ENCODE assay signal across 8 cellular contexts in genomic region chr6:29887819-29888581, GRCh38. TPM values are rescaled to one million over a fixed set of nuclear protein-coding genes. Genes with fewer than 3 reads are reported as not detected.
DNase-seq lines count a peak whose midpoint lies in the region; ATAC-seq and TF ChIP-seq lines count a peak whose summit lies in the region.

No MANE protein-coding gene starts in this region.

- H3K4me3 ChIP-seq in HUES48 (ENCODE audit: low read depth, low read length): peak overlapping the region; percentile 64
- H3K4me3 ChIP-seq in lower leg skin (ENCODE audit: low read depth, poor library complexity, severe bottlenecking): peak overlapping the region; percentile 12

- H3K9ac ChIP-seq in HUES48 (ENCODE audit: low read depth, low read length): no peak overlapping the region

- peaks cover 7% of the 10 kb centered on the region for H3K36me3 Mint-ChIP-seq in dendritic cell treated with granulocyte-macrophage colony-stimulating factor and Interleukin-4, amounts not matched to agents 40 ng/mL and 50 ng/mL, for 4 days (ENCODE audit: low read depth)

- ATAC-seq in GM19468 (IDR thresholded peaks at IDR 0.05; ENCODE audit: extremely low read depth, unreplicated experiment): peak; percentile 38

- no peaks in the 10 kb centered on the region for H3K9me3 Mint-ChIP-seq in dendritic cell treated with granulocyte-macrophage colony-stimulating factor and Interleukin-4, amounts not matched to agents 40 ng/mL and 50 ng/mL, for 4 days

- H3K27me3 ChIP-seq in HUES48 (ENCODE audit: control insufficient read depth, insufficient read depth, low read length): peaks cover 20% of the 10 kb centered on the region

- peak overlapping the region; percentile 89 for H3K27ac Mint-ChIP-seq in dendritic cell treated with granulocyte-macrophage colony-stimulating factor and Interleukin-4, amounts not matched to agents 40 ng/mL and 50 ng/mL, for 4 days

- H3K4me3 Mint-ChIP-seq in dendritic cell treated with granulocyte-macrophage colony-stimulating factor and Interleukin-4, amounts not matched to agents 40 ng/mL and 50 ng/mL, for 4 days: peak overlapping the region; percentile 74

- TF ChIP-seq POLR2A in lower leg skin (IDR thresholded peaks at IDR 0.05): no peak

- H3K4me1 Mint-ChIP-seq in dendritic cell treated with granulocyte-macrophage colony-stimulating factor and Interleukin-4, amounts not matched to agents 40 ng/mL and 50 ng/mL, for 4 days (ENCODE audit: low read depth): peaks cover 16% of the 10 kb centered on the region

- peaks cover 17% of the 10 kb centered on the region for H3K27me3 Mint-ChIP-seq in dendritic cell treated with granulocyte-macrophage colony-stimulating factor and Interleukin-4, amounts not matched to agents 40 ng/mL and 50 ng/mL, for 4 days

- H3K36me3 ChIP-seq in HUES48 (ENCODE audit: control insufficient read depth, insufficient read depth, low read length): no peaks in the 10 kb centered on the region

- DNase-seq in DMS114 treated with DMSO at 0.1 percent for 48 hours (lab: John Stamatoyannopoulos, UW; ENCODE audit: unreplicated experiment) (peak; percentile 9), lower leg skin (ENCODE audit: low spot score in 2 of 2) (peak in 1 of 2 donors; percentile 97), cortex of kidney (lab: John Stamatoyannopoulos, UW) (no peak)
- peak; percentile 90 for DNase-seq in activated CD4-positive, alpha-beta T cell treated with anti-CD3 and anti-CD28 coated beads, Interleukin-2, amount 50 U/mL, for 1 hour
- peak; percentile 53 to 77 (median 64) for DNase-seq in stimulated activated CD4-positive, alpha-beta T cell treated with anti-CD3 and anti-CD28 coated beads, TNF-alpha, amount 100 ng/mL, for 1 hour (ENCODE audit: low read depth in 3 of 3, low spot score in 1 of 3)

- WGBS in lower leg skin, 2 donors: no CpG with 5 or more reads among the region's 81 CpGs

- TF ChIP-seq CTCF in lower leg skin (IDR thresholded peaks at IDR 0.05): no peak

- H3K4me1 ChIP-seq in HUES48 (ENCODE audit: control insufficient read depth, insufficient read depth, low read length): no peaks in the 10 kb centered on the region

- no peaks in the 10 kb centered on the region for H3K9me3 ChIP-seq in HUES48 (ENCODE audit: control insufficient read depth, insufficient read depth, low read length)

- no peak overlapping the region for H3K27ac ChIP-seq in HUES48 (ENCODE audit: low read depth, low read length)

- intact Hi-C loops in dendritic cell treated with granulocyte-macrophage colony-stimulating factor and Interleukin-4, amounts not matched to agents 40 ng/mL and 50 ng/mL, for 4 days (cut with micrococcal nuclease): loop anchor here (5.0 kb wide), 2 partner anchors 39 to 89 kb away; no protein-coding TSS in a partner anchor
- intact Hi-C loops in lower leg skin (cut with DNase I; ENCODE audit: low total_unique reads): no loop called here

RNA-seq across cellular contexts. Expression of gene HLA-A, which starts 54.3 kb away (rescaled TPM):
- total RNA-seq in lower leg skin: 1,000 to 10,000 TPM in 1 of 4 donors, 100 to 1,000 TPM in 3; 530 to 1,047 (median 828) TPM
